1 cellular context compared by ENCODE assay signal in the genomic region with DNA sequence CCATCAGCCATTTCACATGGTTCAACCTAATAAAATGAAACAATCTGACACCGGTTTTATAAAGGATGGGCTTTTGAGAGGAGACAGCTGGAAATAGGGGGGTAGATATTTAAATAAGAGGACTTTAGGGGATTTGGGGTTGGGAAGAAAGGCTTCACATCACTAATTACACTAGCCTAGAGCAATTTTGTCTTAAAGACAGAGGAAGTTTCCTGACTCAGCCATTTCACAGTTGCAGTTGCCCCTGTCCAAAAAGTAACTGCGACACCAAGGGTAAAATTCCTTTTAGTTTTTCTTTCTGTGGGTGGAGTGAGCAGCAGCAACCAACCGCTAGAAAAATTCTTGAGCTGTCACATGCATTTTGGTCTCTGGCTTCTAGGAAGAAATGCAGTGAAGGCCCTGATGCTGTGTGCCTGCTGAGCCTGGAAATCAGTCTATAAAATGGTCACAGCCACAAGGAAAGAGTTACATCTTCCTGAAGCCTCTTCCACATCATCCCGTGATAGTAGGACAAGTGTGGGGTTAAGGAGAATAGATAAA.
TF ChIP-seq lines count a peak whose summit lies in the region.

No MANE protein-coding gene starts in this region.

TF ChIP-seq in A549, 52 proteins besides CTCF, POLR2A, EP300 and RAD21 (continued from another document):
- TF ChIP-seq, protein P1, sequence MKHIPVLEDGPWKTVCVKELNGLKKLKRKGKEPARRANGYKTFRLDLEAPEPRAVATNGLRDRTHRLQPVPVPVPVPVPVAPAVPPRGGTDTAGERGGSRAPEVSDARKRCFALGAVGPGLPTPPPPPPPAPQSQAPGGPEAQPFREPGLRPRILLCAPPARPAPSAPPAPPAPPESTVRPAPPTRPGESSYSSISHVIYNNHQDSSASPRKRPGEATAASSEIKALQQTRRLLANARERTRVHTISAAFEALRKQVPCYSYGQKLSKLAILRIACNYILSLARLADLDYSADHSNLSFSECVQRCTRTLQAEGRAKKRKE (CRISPR knock-in tag; IDR thresholded peaks at IDR 0.05; ENCODE audit: low read depth) = no peak
- TF ChIP-seq, protein P2, sequence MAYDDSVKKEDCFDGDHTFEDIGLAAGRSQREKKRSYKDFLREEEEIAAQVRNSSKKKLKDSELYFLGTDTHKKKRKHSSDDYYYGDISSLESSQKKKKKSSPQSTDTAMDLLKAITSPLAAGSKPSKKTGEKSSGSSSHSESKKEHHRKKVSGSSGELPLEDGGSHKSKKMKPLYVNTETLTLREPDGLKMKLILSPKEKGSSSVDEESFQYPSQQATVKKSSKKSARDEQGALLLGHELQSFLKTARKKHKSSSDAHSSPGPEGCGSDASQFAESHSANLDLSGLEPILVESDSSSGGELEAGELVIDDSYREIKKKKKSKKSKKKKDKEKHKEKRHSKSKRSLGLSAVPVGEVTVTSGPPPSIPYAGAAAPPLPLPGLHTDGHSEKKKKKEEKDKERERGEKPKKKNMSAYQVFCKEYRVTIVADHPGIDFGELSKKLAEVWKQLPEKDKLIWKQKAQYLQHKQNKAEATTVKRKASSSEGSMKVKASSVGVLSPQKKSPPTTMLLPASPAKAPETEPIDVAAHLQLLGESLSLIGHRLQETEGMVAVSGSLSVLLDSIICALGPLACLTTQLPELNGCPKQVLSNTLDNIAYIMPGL (CRISPR knock-in tag; IDR thresholded peaks at IDR 0.05; ENCODE audit: borderline replicate concordance) = no peak
- TF ChIP-seq NPAS2 (CRISPR knock-in tag; IDR thresholded peaks at IDR 0.05; ENCODE audit: borderline replicate concordance) (no peak), RNF2 (IDR thresholded peaks at IDR 0.05; ENCODE audit: borderline replicate concordance, low read depth) (no peak), HDAC2 (IDR thresholded peaks at IDR 0.05) (no peak), JUN (IDR thresholded peaks at IDR 0.05) (no peak), MYC (IDR thresholded peaks at IDR 0.05; ENCODE audit: borderline replicate concordance, low read length) (no peak), RCOR1 (IDR thresholded peaks at IDR 0.05; ENCODE audit: low read depth, low read length) (no peak), TFCP2L1 (CRISPR knock-in tag; IDR thresholded peaks at IDR 0.05) (no peak), MAFK (IDR thresholded peaks at IDR 0.05; ENCODE audit: partially characterized antibody) (no peak), GATA3 (IDR thresholded peaks at IDR 0.05; ENCODE audit: borderline replicate concordance) (no peak), ZSCAN20 (CRISPR knock-in tag; IDR thresholded peaks at IDR 0.05) (no peak), HOXA7 (CRISPR knock-in tag; IDR thresholded peaks at IDR 0.05) (no peak), RFX5 (IDR thresholded peaks at IDR 0.05) (no peak), PHF8 (IDR thresholded peaks at IDR 0.05; ENCODE audit: borderline replicate concordance, low read depth) (no peak), EHMT2 (IDR thresholded peaks at IDR 0.05; ENCODE audit: low read depth) (no peak), ZFP36 (IDR thresholded peaks at IDR 0.05; ENCODE audit: borderline replicate concordance, partially characterized antibody) (no peak)
- TF ChIP-seq, protein P3, sequence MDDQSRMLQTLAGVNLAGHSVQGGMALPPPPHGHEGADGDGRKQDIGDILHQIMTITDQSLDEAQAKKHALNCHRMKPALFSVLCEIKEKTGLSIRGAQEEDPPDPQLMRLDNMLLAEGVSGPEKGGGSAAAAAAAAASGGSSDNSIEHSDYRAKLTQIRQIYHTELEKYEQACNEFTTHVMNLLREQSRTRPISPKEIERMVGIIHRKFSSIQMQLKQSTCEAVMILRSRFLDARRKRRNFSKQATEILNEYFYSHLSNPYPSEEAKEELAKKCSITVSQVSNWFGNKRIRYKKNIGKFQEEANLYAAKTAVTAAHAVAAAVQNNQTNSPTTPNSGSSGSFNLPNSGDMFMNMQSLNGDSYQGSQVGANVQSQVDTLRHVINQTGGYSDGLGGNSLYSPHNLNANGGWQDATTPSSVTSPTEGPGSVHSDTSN (IDR thresholded peaks at IDR 0.05) = no peak
